Comparison of ENCODE assay signal across 8 cellular contexts in genomic region chr17:75109407-75110236, GRCh38. TPM values are rescaled to one million over a fixed set of nuclear protein-coding genes. Genes with fewer than 3 reads are reported as not detected.
DNase-seq lines count a peak whose midpoint lies in the region; ATAC-seq and TF ChIP-seq lines count a peak whose summit lies in the region.

Gene ARMC7, plus strand, starts transcription at chr17:75109969. Its CDS starts 320 bp downstream, at chr17:75110289.

- TF ChIP-seq POLR2A in GM10847 (IDR thresholded peaks at IDR 0.05; ENCODE audit: extremely low read depth, insufficient read length) = peak; percentile 87

- peaks cover 9% of the 10 kb centered on the region for H3K27me3 Mint-ChIP-seq in progenitor cell of endocrine pancreas

- peaks cover 10% of the 10 kb centered on the region for H3K36me3 Mint-ChIP-seq in progenitor cell of endocrine pancreas (ENCODE audit: insufficient read depth)

- peak; percentile 84 to 95 (median 88) for DNase-seq in NCI-H1417 (lab: John Stamatoyannopoulos, UW)
- peak; percentile 84 for DNase-seq in T follicular helper cell (ENCODE audit: low read depth)
- DNase-seq in activated naive CD8-positive, alpha-beta T cell treated with anti-CD3 and anti-CD28 coated beads, Interleukin-2, amount 50 U/mL, for 16 hours (ENCODE audit: low read depth, low spot score) = peak; percentile 77
- peak; percentile 88 for DNase-seq in left cardiac atrium
- peak; percentile 82 for DNase-seq in progenitor cell of endocrine pancreas (ENCODE audit: low spot score, unreplicated experiment)
- DNase-seq in upper lobe of right lung = peak; percentile 97

- no peaks in the 10 kb centered on the region for H3K9me3 Mint-ChIP-seq in progenitor cell of endocrine pancreas (ENCODE audit: low read depth)

- TF ChIP-seq CTCF in progenitor cell of endocrine pancreas (IDR thresholded peaks at IDR 0.05; ENCODE audit: unreplicated experiment) (no peak), upper lobe of right lung (IDR thresholded peaks at IDR 0.05) (no peak)

- peaks cover 5% of the 10 kb centered on the region for H3K36me3 ChIP-seq in upper lobe of right lung

- no peaks in the 10 kb centered on the region for H3K9me3 ChIP-seq in upper lobe of right lung

- peak within 1 kb of the TSS; percentile 98 for H3K4me3 ChIP-seq in upper lobe of right lung

- peaks cover 35% of the 10 kb centered on the region for H3K4me1 ChIP-seq in upper lobe of right lung

- H3K4me1 Mint-ChIP-seq in progenitor cell of endocrine pancreas (ENCODE audit: low read depth) = peaks cover 15% of the 10 kb centered on the region

- peak within 1 kb of the TSS; percentile 86 for H3K4me3 Mint-ChIP-seq in progenitor cell of endocrine pancreas (ENCODE audit: low read depth)

- H3K27ac Mint-ChIP-seq in progenitor cell of endocrine pancreas = peak within 1 kb of the TSS; percentile 95

- ATAC-seq in HG02678 (IDR thresholded peaks at IDR 0.05; ENCODE audit: unreplicated experiment) (peak; percentile 75), left cardiac atrium (peak; percentile 88 to 90), upper lobe of right lung (peak; percentile 87)

- intact Hi-C loops in left cardiac atrium (cut with DNase I) = loop anchor here (10.0 kb wide), 1 partner anchor 65 kb away; no protein-coding TSS in a partner anchor
- intact Hi-C loops in upper lobe of right lung (cut with DNase I) = loop anchor here (5.0 kb wide), 1 partner anchor 63 kb away; no protein-coding TSS in a partner anchor

- H3K27me3 ChIP-seq in upper lobe of right lung = no peaks in the 10 kb centered on the region

- peak within 1 kb of the TSS; percentile 92 for H3K27ac ChIP-seq in upper lobe of right lung

RNA-seq across cellular contexts. Expression of gene ARMC7, which starts in this region (rescaled TPM):
- total RNA-seq in left cardiac atrium (1 to 10 TPM; 5.8 to 6.7 TPM), progenitor cell of endocrine pancreas (16.7 and 16.9 TPM in 2 replicates), upper lobe of right lung (18.0 TPM)

Comparison
In these comparisons a context has a peak if more than half of its experiments do, and no peak if none do; other contexts are left out.
1. Peak in every context shown above with its lines: DNase-seq, ATAC-seq, H3K4me3 ChIP-seq and H3K27ac ChIP-seq.